Comparison of ENCODE assay signal across 10 cellular contexts in the genomic region with DNA sequence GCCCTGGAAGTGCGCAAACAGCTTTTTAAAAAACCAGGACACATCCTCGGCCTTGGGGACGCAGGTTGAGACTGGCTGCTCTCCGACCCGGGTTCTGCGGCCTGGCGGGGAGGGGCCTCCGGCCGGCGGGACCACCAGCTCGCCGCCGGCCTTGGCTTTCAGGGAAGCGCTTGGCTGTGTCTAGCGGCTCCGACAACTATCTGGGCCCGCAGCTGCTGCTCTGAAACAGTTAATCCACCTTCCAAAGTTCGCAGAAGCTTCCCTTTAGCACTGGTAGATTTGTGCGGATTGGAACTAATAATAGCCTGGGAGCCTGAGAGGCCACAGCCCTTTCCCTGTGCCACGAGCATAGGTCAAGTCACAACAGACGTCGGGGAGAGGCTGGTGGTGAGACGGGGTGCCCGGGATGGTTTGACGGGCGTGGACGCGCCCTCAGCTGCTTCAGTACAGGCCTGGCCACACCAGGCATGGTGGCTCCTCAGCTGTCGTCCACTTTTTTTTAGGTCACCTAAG. TPM values are rescaled to one million over a fixed set of nuclear protein-coding genes. Genes with fewer than 3 reads are reported as not detected.
DNase-seq lines count a peak whose midpoint lies in the region; TF ChIP-seq lines count a peak whose summit lies in the region.
"Had no signal": no experiment of that assay in that cellular context is flagged by ENCODE, and none has a peak within 500 bp of the region (broad histone marks: within the 10 kb centered on the region; RNA-seq: fewer than 3 reads in every experiment).

No MANE protein-coding gene starts in this region.

- peak overlapping the region; percentile 82 for H3K4me3 ChIP-seq in BLaER1

- peaks cover 4% of the 10 kb centered on the region; the same call in 1 of the 2 replicates for H3K36me3 Mint-ChIP-seq in HFFc6 (ENCODE audit: low read depth)
- peaks cover 2% of the 10 kb centered on the region for H3K36me3 Mint-ChIP-seq in chondrocyte (ENCODE audit: low read depth)

- H3K4me1 Mint-ChIP-seq in HFFc6 (ENCODE audit: low read depth), result peaks cover 31% of the 10 kb centered on the region
- H3K4me1 Mint-ChIP-seq in chondrocyte (ENCODE audit: low read depth), result peaks cover 21% of the 10 kb centered on the region

- H3K27me3 ChIP-seq in BLaER1, result peaks cover 36% of the 10 kb centered on the region; the same call in 1 of the 2 replicates

- H4K20me1 ChIP-seq in BLaER1, result no peaks in the 10 kb centered on the region

- peak overlapping the region; percentile 94 for H3K4me2 ChIP-seq in BLaER1

- H3K4me3 Mint-ChIP-seq in HFFc6 (peak overlapping the region; percentile 74; the same call in 1 of the 2 replicates), chondrocyte (ENCODE audit: unreplicated experiment) (peak overlapping the region; percentile 63)

- TF ChIP-seq CTCF in HFFc6 (IDR thresholded peaks at IDR 0.05) (no peak), chondrocyte (IDR thresholded peaks at IDR 0.05) (no peak)

- H3K27me3 Mint-ChIP-seq in HFFc6 (ENCODE audit: insufficient read depth) (peaks cover 1% of the 10 kb centered on the region), chondrocyte (ENCODE audit: low read depth) (no peaks in the 10 kb centered on the region)

- DNase-seq in HFFc6 (no peak), chondrocyte (ENCODE audit: low spot score) (no peak), myocyte (ENCODE audit: low read depth) (peak; percentile 75), dermis blood vessel endothelial cell (no peak), globus pallidus (ENCODE audit: low spot score) (no peak), NCI-H2029 (lab: John Stamatoyannopoulos, UW) (no peak)
- no peak for DNase-seq in stimulated activated CD4-positive, alpha-beta T cell treated with anti-CD3 and anti-CD28 coated beads, Interleukin-4, amount 100 ng/mL, for 24 hours
- DNase-seq: DMS 273 treated with DMSO at 0.1 percent for 48 hours, NCI-H446 had no signal

- no peak overlapping the region for H3K9ac ChIP-seq in BLaER1

- no peaks in the 10 kb centered on the region for H3K36me3 ChIP-seq in BLaER1

- no peak overlapping the region for H3K27ac Mint-ChIP-seq in HFFc6
- no peak overlapping the region for H3K27ac Mint-ChIP-seq in chondrocyte (ENCODE audit: unreplicated experiment)

- H3K9me3 Mint-ChIP-seq in HFFc6, result no peaks in the 10 kb centered on the region
- no peaks in the 10 kb centered on the region for H3K9me3 Mint-ChIP-seq in chondrocyte (ENCODE audit: low read depth)

- peaks cover 80% of the 10 kb centered on the region for H3K4me1 ChIP-seq in BLaER1

- peaks cover 5% of the 10 kb centered on the region; the same call in 1 of the 2 replicates for H3K9me3 ChIP-seq in BLaER1

- H3K27ac ChIP-seq in BLaER1, result no peak overlapping the region

RNA-seq across cellular contexts. Expression of a gene that starts 1.2 kb away (rescaled TPM):
- 10 to 100 TPM; 24.5 to 35.4 (median 31.1) TPM for total RNA-seq in HFFc6 (2021; fragmentation: NEBNext Ultra II Directional; extraction: Animal tissue kit (Norgen Biotek cat#: 25700))
- total RNA-seq in chondrocyte, result 30.3 to 33.5 TPM (median 31.1 TPM) in 3 replicates
- total RNA-seq in myocyte, result 6.8 and 7.9 TPM in 2 replicates
- 25.7 TPM for polyA plus RNA-seq in myocyte (2012)
- 74.2 and 91.2 TPM in 2 replicates for total RNA-seq in dermis blood vessel endothelial cell

RNA-seq across cellular contexts. Expression of a gene that starts 50.1 kb away (rescaled TPM):
- total RNA-seq in HFFc6 (2021; fragmentation: NEBNext Ultra II Directional; extraction: Animal tissue kit (Norgen Biotek cat#: 25700)), result 10 to 100 TPM; 18.9 to 26.7 (median 22.0) TPM
- total RNA-seq in chondrocyte (18.4 to 23.1 TPM (median 19.7 TPM) in 3 replicates), myocyte (31.7 and 49.7 TPM in 2 replicates), dermis blood vessel endothelial cell (14.0 and 14.5 TPM in 2 replicates)
- polyA plus RNA-seq in myocyte (2012), result 40.4 TPM
